ENCODE assay signal across 24 cellular contexts in genomic region chr11:986270-986951, GRCh38. TPM values are rescaled to one million over a fixed set of nuclear protein-coding genes. Genes with fewer than 3 reads are reported as not detected.
DNase-seq lines count a peak whose midpoint lies in the region; ATAC-seq, FAIRE-seq and TF ChIP-seq lines count a peak whose summit lies in the region.
"Had no signal": no experiment of that assay in that cellular context is flagged by ENCODE, and none has a peak within 500 bp of the region (broad histone marks: within the 10 kb centered on the region; RNA-seq: fewer than 3 reads in every experiment).

No MANE protein-coding gene starts in this region.

- peaks cover 0 to 63% (median 20%) of the 10 kb centered on the region in 3 donors for H3K36me3 ChIP-seq in pancreas

- no peaks in the 10 kb centered on the region for H3K27me3 ChIP-seq in pancreas
- H3K27me3 ChIP-seq: esophagus muscularis mucosa, gastroesophageal sphincter, Peyer's patch had no signal

- H3K36me3 Mint-ChIP-seq in stimulated activated effector memory CD8-positive, alpha-beta T cell treated with anti-CD3 and anti-CD28 coated beads, Interleukin-12 subunit alpha, Interleukin-12 subunit beta, amount 100 ng/mL, for 72 hours: peaks cover 91% of the 10 kb centered on the region

- H3K4me3 Mint-ChIP-seq in stimulated activated effector memory CD8-positive, alpha-beta T cell treated with anti-CD3 and anti-CD28 coated beads, Interleukin-12 subunit alpha, Interleukin-12 subunit beta, amount 100 ng/mL, for 72 hours: no peak overlapping the region
- H3K4me3 Mint-ChIP-seq: activated CD4-positive, alpha-beta memory T cell treated with anti-CD3 and anti-CD28 coated beads for 36 hours; CD4-positive, alpha-beta memory T cell; WTC11 had no signal

- H3K4me1 Mint-ChIP-seq in stimulated activated effector memory CD8-positive, alpha-beta T cell treated with anti-CD3 and anti-CD28 coated beads, Interleukin-12 subunit alpha, Interleukin-12 subunit beta, amount 100 ng/mL, for 72 hours: peaks cover 5% of the 10 kb centered on the region
- H3K4me1 Mint-ChIP-seq: WTC11 had no signal

- peak; percentile 51 for DNase-seq in NCI-H510A (lab: John Stamatoyannopoulos, UW)
- peak in 1 of 6 donors; percentile 70 for DNase-seq in pancreas
- DNase-seq in stimulated activated effector memory CD8-positive, alpha-beta T cell treated with anti-CD3 and anti-CD28 coated beads, Interleukin-12 subunit alpha, Interleukin-12 subunit beta, amount 100 ng/mL, for 72 hours (ENCODE audit: low spot score in 2 of 2): no peak
- DNase-seq in activated effector memory CD4-positive, alpha-beta T cell treated with Interleukin-2 at 50 U/mL for 16 hours: no peak
- no peak for DNase-seq in ecto neural progenitor cell (ENCODE audit: low spot score)
- DNase-seq: activated CD4-positive, alpha-beta memory T cell treated with anti-CD3 and anti-CD28 coated beads for 36 hours; activated gamma-delta T cell treated with Interleukin-2 at 50 U/mL for 16 hours; activated T-cell treated with anti-CD3 and anti-CD28 coated beads for 4 hours; CD4-positive, alpha-beta memory T cell; DND-41; GOT3; left cardiac atrium; NCI-H187 treated with DMSO at 0.1 percent for 48 hours; NK-92 treated with Interleukin-12 subunit alpha and Interleukin-12 subunit beta, amount 100 ng/mL, for 24 hours; Peyer's patch; stimulated activated CD4-positive, alpha-beta T cell treated with anti-CD3 and anti-CD28 coated beads, Interleukin-4, amount 100 ng/mL, for 4 hours had no signal

- 79 to 82% methylated on average over 28 of the region's 28 CpGs for WGBS in pancreas, 2 donors

- H3K9me3 Mint-ChIP-seq in stimulated activated effector memory CD8-positive, alpha-beta T cell treated with anti-CD3 and anti-CD28 coated beads, Interleukin-12 subunit alpha, Interleukin-12 subunit beta, amount 100 ng/mL, for 72 hours: no peaks in the 10 kb centered on the region
- H3K9me3 Mint-ChIP-seq: activated CD4-positive, alpha-beta memory T cell treated with anti-CD3 and anti-CD28 coated beads for 36 hours; CD4-positive, alpha-beta memory T cell; WTC11 had no signal

- no peaks in the 10 kb centered on the region for H3K4me1 ChIP-seq in pancreas
- H3K4me1 ChIP-seq: gastroesophageal sphincter, Peyer's patch had no signal

- H3K9me3 ChIP-seq in pancreas: no peaks in the 10 kb centered on the region
- H3K9me3 ChIP-seq: esophagus muscularis mucosa, gastroesophageal sphincter, Peyer's patch had no signal

- H3K27ac Mint-ChIP-seq in stimulated activated effector memory CD8-positive, alpha-beta T cell treated with anti-CD3 and anti-CD28 coated beads, Interleukin-12 subunit alpha, Interleukin-12 subunit beta, amount 100 ng/mL, for 72 hours: no peak overlapping the region
- H3K27ac Mint-ChIP-seq: activated CD4-positive, alpha-beta memory T cell treated with anti-CD3 and anti-CD28 coated beads for 36 hours; WTC11 had no signal

- ATAC-seq in esophagus mucosa: peak; percentile 92
- peak; percentile 24 to 79 (median 52) for ATAC-seq in pancreas
- ATAC-seq in stimulated activated effector memory CD8-positive, alpha-beta T cell treated with anti-CD3 and anti-CD28 coated beads, Interleukin-12 subunit alpha, Interleukin-12 subunit beta, amount 100 ng/mL, for 72 hours: no peak
- no peak for ATAC-seq in GM21515 (IDR thresholded peaks at IDR 0.05; ENCODE audit: unreplicated experiment)
- ATAC-seq: gastroesophageal sphincter, WTC11 had no signal

- no peak for FAIRE-seq in pancreas (lab: Jason Lieb, UNC)

- peak overlapping the region; percentile 85 for H3K27ac ChIP-seq in C4-2B
- no peak overlapping the region for H3K27ac ChIP-seq in pancreas
- H3K27ac ChIP-seq: esophagus muscularis mucosa, gastroesophageal sphincter, Peyer's patch, SK-N-MC had no signal

- no peak overlapping the region for H3K4me3 ChIP-seq in pancreas
- H3K4me3 ChIP-seq: esophagus muscularis mucosa, gastroesophageal sphincter, Peyer's patch, SK-N-MC had no signal

- no peak for TF ChIP-seq CTCF in C4-2B (conservative IDR thresholded peaks at IDR 0.05)
- TF ChIP-seq CTCF in pancreas (IDR thresholded peaks at IDR 0.05): no peak

- intact Hi-C loops in pancreas (cut with DNase I): no loop called here

RNA-seq across cellular contexts. Expression of gene MUC6, which starts 50.1 kb away (rescaled TPM):
- total RNA-seq in esophagus mucosa (not detected), pancreas (10 to 100 TPM; 25.5 to 99.7 (median 92.2) TPM)
- 100 to 1,000 TPM; 155 to 239 TPM for polyA plus RNA-seq in pancreas
- total RNA-seq: activated CD4-positive, alpha-beta memory T cell treated with anti-CD3 and anti-CD28 coated beads for 36 hours; CD4-positive, alpha-beta memory T cell; esophagus muscularis mucosa; left cardiac atrium; Peyer's patch; T-helper 2 cell treated with Interferon-gamma antibody and Interleukin-4, amounts not matched to agents 100 ng/mL and 5 ng/mL, for 36 hours had no signal

Comparison
In these comparisons a context has a peak if more than half of its experiments do, and no peak if none do; other contexts are left out.
1. ATAC-seq: peak in esophagus mucosa (single experiment) and pancreas (4 of 4); none in stimulated activated effector memory CD8-positive, alpha-beta T cell treated with anti-CD3 and anti-CD28 coated beads, Interleukin-12 subunit alpha, Interleukin-12 subunit beta, amount 100 ng/mL, for 72 hours (single experiment) and GM21515 (single experiment).
2. RNA of gene MUC6, which starts 50.1 kb away (total RNA-seq): 25.5 to 99.7 TPM in pancreas; not detected in esophagus mucosa (single experiment); every median in the first group is over 10 times any median in the second.